ENCODE assay signal across 17 cellular contexts in the genomic region with DNA sequence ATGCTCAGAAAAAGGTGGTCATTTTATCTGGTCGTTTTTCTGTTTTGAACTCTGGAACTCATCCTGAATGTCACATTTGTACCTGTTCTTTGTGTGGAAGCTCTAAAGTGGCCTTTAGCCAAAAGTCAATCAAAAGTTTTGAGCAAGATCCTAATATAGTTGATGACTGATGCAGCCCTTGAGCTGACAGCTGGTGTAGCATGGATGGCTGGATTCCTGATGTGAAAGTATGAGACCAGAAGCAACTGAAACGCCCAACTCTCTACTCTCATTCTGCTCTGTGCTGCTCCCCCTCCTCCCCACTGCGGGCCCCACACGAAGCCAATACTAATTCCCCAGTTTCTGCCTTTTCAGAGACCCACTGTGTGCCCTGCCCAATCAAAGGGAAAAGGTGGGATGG. TPM values are rescaled to one million over a fixed set of nuclear protein-coding genes. Genes with fewer than 3 reads are reported as not detected.
"Had no signal": no experiment of that assay in that cellular context is flagged by ENCODE, and none has a peak within 500 bp of the region (broad histone marks: within the 10 kb centered on the region; RNA-seq: fewer than 3 reads in every experiment).

No MANE protein-coding gene starts in this region.

- ATAC-seq: activated CD8-positive, alpha-beta T cell treated with anti-CD3 and anti-CD28 coated beads for 36 hours; activated T-helper 17 cell treated with anti-CD3 and anti-CD28 coated beads, Interleukin-2, amount 50 U/mL, for 72 hours; naive thymus-derived CD4-positive, alpha-beta T cell; stimulated activated naive CD8-positive, alpha-beta T cell treated with anti-CD3 and anti-CD28 coated beads, Interleukin-15, amount 100 ng/mL, for 72 hours had no signal

- H3K4me3 Mint-ChIP-seq: activated CD8-positive, alpha-beta T cell treated with anti-CD3 and anti-CD28 coated beads for 36 hours; activated naive CD4-positive, alpha-beta T cell treated with anti-CD3 and anti-CD28 coated beads for 36 hours; activated T-helper 17 cell treated with anti-CD3 and anti-CD28 coated beads, Interleukin-2, amount 50 U/mL, for 72 hours; immature natural killer cell; naive thymus-derived CD4-positive, alpha-beta T cell; stimulated activated naive CD8-positive, alpha-beta T cell treated with anti-CD3 and anti-CD28 coated beads, Interleukin-15, amount 100 ng/mL, for 72 hours had no signal

- H3K4me3 ChIP-seq: lung had no signal

- H3K4me1 Mint-ChIP-seq: activated T-helper 17 cell treated with anti-CD3 and anti-CD28 coated beads, Interleukin-2, amount 50 U/mL, for 72 hours; immature natural killer cell had no signal

- H3K27ac Mint-ChIP-seq: activated CD8-positive, alpha-beta T cell treated with anti-CD3 and anti-CD28 coated beads for 36 hours; activated naive CD4-positive, alpha-beta T cell treated with anti-CD3 and anti-CD28 coated beads for 36 hours; activated T-helper 17 cell treated with anti-CD3 and anti-CD28 coated beads, Interleukin-2, amount 50 U/mL, for 72 hours; immature natural killer cell; progenitor cell of endocrine pancreas; stimulated activated naive CD8-positive, alpha-beta T cell treated with anti-CD3 and anti-CD28 coated beads, Interleukin-15, amount 100 ng/mL, for 72 hours had no signal

- H3K36me3 Mint-ChIP-seq: immature natural killer cell had no signal

- DNase-seq: activated CD8-positive, alpha-beta T cell treated with anti-CD3 and anti-CD28 coated beads for 36 hours; activated naive CD4-positive, alpha-beta T cell treated with anti-CD3 and anti-CD28 coated beads for 36 hours; activated T-cell treated with anti-CD3 and anti-CD28 coated beads for 4 hours; central memory CD4-positive, alpha-beta T cell; cortex of kidney; effector memory CD4-positive, alpha-beta T cell; immature natural killer cell; midbrain; naive thymus-derived CD4-positive, alpha-beta T cell; stimulated activated CD4-positive, alpha-beta T cell treated with anti-CD3 and anti-CD28 coated beads, Interleukin-15, amount 100 ng/mL, for 24 hours; stimulated activated CD4-positive, alpha-beta T cell treated with anti-CD3 and anti-CD28 coated beads, Interleukin-4, amount 100 ng/mL, for 4 hours; stimulated activated naive CD8-positive, alpha-beta T cell treated with anti-CD3 and anti-CD28 coated beads, Interleukin-15, amount 100 ng/mL, for 72 hours; T1000 had no signal

- H3K9me3 Mint-ChIP-seq: activated CD8-positive, alpha-beta T cell treated with anti-CD3 and anti-CD28 coated beads for 36 hours; activated naive CD4-positive, alpha-beta T cell treated with anti-CD3 and anti-CD28 coated beads for 36 hours; activated T-helper 17 cell treated with anti-CD3 and anti-CD28 coated beads, Interleukin-2, amount 50 U/mL, for 72 hours; immature natural killer cell; stimulated activated naive CD8-positive, alpha-beta T cell treated with anti-CD3 and anti-CD28 coated beads, Interleukin-15, amount 100 ng/mL, for 72 hours had no signal

- FAIRE-seq: urothelium cell line had no signal

RNA-seq across cellular contexts. Expression of a gene that starts 10.3 kb away (rescaled TPM):
- total RNA-seq: activated CD8-positive, alpha-beta T cell treated with anti-CD3 and anti-CD28 coated beads for 36 hours; activated naive CD4-positive, alpha-beta T cell treated with anti-CD3 and anti-CD28 coated beads for 36 hours; naive thymus-derived CD4-positive, alpha-beta T cell; progenitor cell of endocrine pancreas had no signal
- polyA plus RNA-seq: immature natural killer cell; naive thymus-derived CD4-positive, alpha-beta T cell had no signal

RNA-seq across cellular contexts. Expression of a gene that starts 37.7 kb away (rescaled TPM):
- total RNA-seq: activated CD8-positive, alpha-beta T cell treated with anti-CD3 and anti-CD28 coated beads for 36 hours; activated naive CD4-positive, alpha-beta T cell treated with anti-CD3 and anti-CD28 coated beads for 36 hours had no signal
- polyA plus RNA-seq: immature natural killer cell; naive thymus-derived CD4-positive, alpha-beta T cell had no signal
